ENCODE assay signal across 26 cellular contexts in genomic region chr11:90380206-90380605, GRCh38.
DNase-seq lines count a peak whose midpoint lies in the region; TF ChIP-seq lines count a peak whose summit lies in the region.
"Had no signal": no experiment of that assay in that cellular context is flagged by ENCODE, and none has a peak within 500 bp of the region (broad histone marks: within the 10 kb centered on the region; RNA-seq: fewer than 3 reads in every experiment).

No MANE protein-coding gene starts in this region.

- H3K4me1 ChIP-seq in SJCRH30, result peaks cover 20% of the 10 kb centered on the region; the same call in 1 of the 2 replicates
- no peaks in the 10 kb centered on the region for H3K4me1 ChIP-seq in smooth muscle cell (ENCODE audit: low read depth)
- H3K4me1 ChIP-seq: A549; BE2C; BLaER1; BLaER1 treated with 17β-estradiol and CSF1 and Interleukin-3, amounts not matched to agents 10 nM and 100 nM; Caco-2 had no signal

- H3K9me3 ChIP-seq in SJCRH30 (replicated peaks) (no peaks in the 10 kb centered on the region), smooth muscle cell (replicated peaks; ENCODE audit: low read depth) (no peaks in the 10 kb centered on the region)
- H3K9me3 ChIP-seq: A549, BE2C, BLaER1, Caco-2 had no signal

- H3K27me3 ChIP-seq in SJCRH30, result no peaks in the 10 kb centered on the region
- H3K27me3 ChIP-seq in smooth muscle cell (ENCODE audit: low read depth), result no peaks in the 10 kb centered on the region
- H3K27me3 ChIP-seq: BE2C; BLaER1; BLaER1 treated with 17β-estradiol and CSF1 and Interleukin-3, amounts not matched to agents 10 nM and 100 nM had no signal

- H3K4me3 ChIP-seq in SJCRH30, result no peak overlapping the region
- H3K4me3 ChIP-seq in smooth muscle cell, result no peak overlapping the region
- H3K4me3 ChIP-seq: A549; BLaER1; BLaER1 treated with 17β-estradiol and CSF1 and Interleukin-3, amounts not matched to agents 10 nM and 100 nM had no signal

- H3K27ac ChIP-seq in SJCRH30 (peak overlapping the region; percentile 23; the same call in 1 of the 2 replicates), smooth muscle cell (ENCODE audit: low read depth) (no peak overlapping the region)
- H3K27ac ChIP-seq: 22Rv1; A549; BLaER1; BLaER1 treated with 17β-estradiol and CSF1 and Interleukin-3, amounts not matched to agents 10 nM and 100 nM; C4-2B had no signal

- no peak for TF ChIP-seq CTCF in smooth muscle cell (IDR thresholded peaks at IDR 0.05; ENCODE audit: borderline replicate concordance, insufficient read depth, poor library complexity, severe bottlenecking)

- no peaks in the 10 kb centered on the region for H3K36me3 ChIP-seq in SJCRH30
- no peaks in the 10 kb centered on the region for H3K36me3 ChIP-seq in smooth muscle cell (ENCODE audit: low read depth)
- H3K36me3 ChIP-seq: BE2C; BLaER1; BLaER1 treated with 17β-estradiol and CSF1 and Interleukin-3, amounts not matched to agents 10 nM and 100 nM had no signal

- WGBS in smooth muscle cell (ENCODE audit: low lambda C conversion rate), result 86% methylated on average over 5 of the region's 5 CpGs

- DNase-seq in SJCRH30 (no peak), smooth muscle cell (lab: John Stamatoyannopoulos, UW; ENCODE audit: unreplicated experiment) (no peak)
- DNase-seq: 8988T; ACHN; AML-193; BE2C; C1 segment of cervical spinal cord; Caco-2; Calu3; CD4-positive, alpha-beta memory T cell; CD4-positive, alpha-beta T cell; CD4-positive, CD25-positive, alpha-beta regulatory T cell; CD8-positive, alpha-beta memory T cell; CD8-positive, alpha-beta T cell; COR-L47; DMS 273 treated with DMSO at 0.1 percent for 48 hours; DMS153; DMS79; DMS79 treated with DMSO at 0.1 percent for 48 hours; DND-41; EL had no signal

- H4K20me1 ChIP-seq in smooth muscle cell (ENCODE audit: low read depth), result no peaks in the 10 kb centered on the region
- H4K20me1 ChIP-seq: BLaER1; BLaER1 treated with 17β-estradiol and CSF1 and Interleukin-3, amounts not matched to agents 10 nM and 100 nM had no signal

- no peaks in the 10 kb centered on the region for H3K79me2 ChIP-seq in smooth muscle cell (ENCODE audit: low read depth)

- no peaks in the 10 kb centered on the region for H3F3A ChIP-seq in smooth muscle cell (ENCODE audit: low read depth)

- H3K4me2 ChIP-seq in smooth muscle cell, result no peak overlapping the region
- H3K4me2 ChIP-seq: A549; BLaER1; BLaER1 treated with 17β-estradiol and CSF1 and Interleukin-3, amounts not matched to agents 10 nM and 100 nM had no signal

- no peak overlapping the region for H3K9ac ChIP-seq in smooth muscle cell (ENCODE audit: low read depth)
- H3K9ac ChIP-seq: BLaER1; BLaER1 treated with 17β-estradiol and CSF1 and Interleukin-3, amounts not matched to agents 10 nM and 100 nM had no signal

- H2AFZ ChIP-seq in smooth muscle cell (ENCODE audit: low read depth), result no peak overlapping the region
